In the genomic region with DNA sequence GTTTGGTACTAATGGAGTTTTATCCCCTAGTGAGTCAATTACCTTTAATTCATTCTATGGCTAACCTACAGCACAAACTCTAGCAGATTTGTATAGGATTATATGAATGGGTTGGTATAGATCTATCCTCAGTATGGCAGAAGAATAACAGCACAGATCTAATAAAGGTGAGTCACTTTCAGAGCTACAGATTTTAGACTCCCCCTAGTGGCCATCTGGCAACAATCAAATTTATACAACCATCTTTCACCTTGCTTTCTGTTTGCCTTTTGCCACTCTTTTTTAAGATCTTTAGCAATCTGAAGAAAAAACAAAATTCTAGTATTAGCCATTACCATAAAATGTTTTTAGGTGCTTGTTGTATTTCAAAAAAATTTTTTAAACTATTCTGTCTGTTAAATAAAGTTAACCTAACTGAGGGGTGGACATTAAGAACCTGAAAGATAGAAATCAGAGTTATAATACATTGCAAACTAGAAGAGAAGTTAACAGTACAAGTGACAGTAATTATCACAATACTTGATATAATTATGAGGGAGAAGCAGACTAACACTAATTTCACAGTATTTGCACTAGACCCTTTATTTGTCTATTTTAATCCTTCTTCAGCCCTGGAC, we compare ENCODE assay signal across 8 cellular contexts. TPM values are rescaled to one million over a fixed set of nuclear protein-coding genes. Genes with fewer than 3 reads are reported as not detected.
A peak's percentile ranks its signal among the peaks of the same experiment; 100 is the strongest.
DNase-seq lines count a peak whose midpoint lies in the region; ATAC-seq and TF ChIP-seq lines count a peak whose summit lies in the region.

No MANE protein-coding gene starts in this region.

- TF ChIP-seq CTCF in colonic mucosa (IDR thresholded peaks at IDR 0.05): peak; percentile 85

- no peak overlapping the region for H3K27ac ChIP-seq in colonic mucosa
- H3K27ac ChIP-seq in mesenchymal stem cell (ENCODE audit: low read length, poor library complexity, severe bottlenecking): no peak overlapping the region

- no peaks in the 10 kb centered on the region for H3K27me3 ChIP-seq in colonic mucosa
- H3K27me3 ChIP-seq in mesenchymal stem cell (ENCODE audit: control insufficient read depth in 1 of 2, insufficient read depth in 1 of 2, low read length in 2 of 2): no peaks in the 10 kb centered on the region

- no peak overlapping the region for H3K9ac ChIP-seq in colonic mucosa (ENCODE audit: low read depth in 2 of 2, low read length in 2 of 2)
- no peak overlapping the region for H3K9ac ChIP-seq in mesenchymal stem cell (ENCODE audit: low read length)

- intact Hi-C loops in colonic mucosa (cut with DNase I): no loop called here

- no peak overlapping the region for H4K8ac ChIP-seq in mesenchymal stem cell (ENCODE audit: low read length)

- no peak overlapping the region for H2AK5ac ChIP-seq in mesenchymal stem cell (ENCODE audit: low read length, severe bottlenecking)

- H2BK5ac ChIP-seq in mesenchymal stem cell (ENCODE audit: low read depth, low read length, poor library complexity, severe bottlenecking): no peak overlapping the region

- no peak overlapping the region for H2BK12ac ChIP-seq in mesenchymal stem cell (ENCODE audit: low read length in 2 of 2)

- H3K14ac ChIP-seq in mesenchymal stem cell (ENCODE audit: low read length in 2 of 2): no peak overlapping the region

- H3K36me3 ChIP-seq in colonic mucosa (no peaks in the 10 kb centered on the region), mesenchymal stem cell (ENCODE audit: control insufficient read depth in 1 of 2, insufficient read depth in 2 of 2, low read depth in 1 of 2, low read length in 2 of 2) (no peaks in the 10 kb centered on the region)

- H2BK120ac ChIP-seq in mesenchymal stem cell (ENCODE audit: low read depth, low read length): no peak overlapping the region

- no peaks in the 10 kb centered on the region for H3K4me1 ChIP-seq in colonic mucosa
- no peaks in the 10 kb centered on the region for H3K4me1 ChIP-seq in mesenchymal stem cell (ENCODE audit: control insufficient read depth, insufficient read depth, low read depth, low read length)

- H4K91ac ChIP-seq in mesenchymal stem cell (ENCODE audit: low read length): no peak overlapping the region

- no peak overlapping the region for H3K23ac ChIP-seq in mesenchymal stem cell (ENCODE audit: low read length in 2 of 2)

- no peak overlapping the region for H3K4me3 ChIP-seq in Jurkat, Clone E6-1 (ENCODE audit: low read length)
- H3K4me3 ChIP-seq in colonic mucosa (no peak overlapping the region), mesenchymal stem cell (ENCODE audit: insufficient read depth in 1 of 2, low read depth in 1 of 2, low read length in 2 of 2) (no peak overlapping the region)

- peak; percentile 44 for DNase-seq in stimulated activated CD4-positive, alpha-beta T cell treated with anti-CD3 and anti-CD28 coated beads, Interleukin-4, amount 100 ng/mL, for 24 hours
- no peak for DNase-seq in stimulated activated CD4-positive, alpha-beta T cell treated with anti-CD3 and anti-CD28 coated beads, Interleukin-4, amount 100 ng/mL, for 1 hour
- DNase-seq in Jurkat, Clone E6-1 (ENCODE audit: low read depth, low spot score): peak; percentile 64
- peak; percentile 60 for DNase-seq in RPMI7951 (ENCODE audit: low read depth)
- DNase-seq in colonic mucosa: peak; percentile 42
- DNase-seq in mesenchymal stem cell: peak; percentile 69
- DNase-seq in ecto neural progenitor cell (ENCODE audit: low spot score): no peak

- H3K4me2 ChIP-seq in mesenchymal stem cell (ENCODE audit: low read length, poor library complexity, severe bottlenecking): no peak overlapping the region

- H2AFZ ChIP-seq in mesenchymal stem cell (ENCODE audit: low read depth, low read length): no peak overlapping the region

- no peak overlapping the region for H3K4ac ChIP-seq in mesenchymal stem cell (ENCODE audit: low read depth in 1 of 2, low read length in 2 of 2)

- peak; percentile 60 for ATAC-seq in GM21528 (IDR thresholded peaks at IDR 0.05; ENCODE audit: low FRiP score, unreplicated experiment)

- no peak overlapping the region for H3K18ac ChIP-seq in mesenchymal stem cell (ENCODE audit: low read depth in 1 of 2, low read length in 2 of 2)

- H3K9me3 ChIP-seq in colonic mucosa: no peaks in the 10 kb centered on the region
- no peaks in the 10 kb centered on the region for H3K9me3 ChIP-seq in mesenchymal stem cell (ENCODE audit: control insufficient read depth, low read length)

- H2BK15ac ChIP-seq in mesenchymal stem cell (ENCODE audit: low read depth, poor library complexity, severe bottlenecking): no peak overlapping the region

- no peaks in the 10 kb centered on the region for H3K79me1 ChIP-seq in mesenchymal stem cell (replicated peaks; ENCODE audit: low read length, poor library complexity, severe bottlenecking)

RNA-seq across cellular contexts. Expression of a gene that starts 25.8 kb away (rescaled TPM):
- 16.0 TPM for polyA plus RNA-seq in Jurkat, Clone E6-1 (2012; ENCODE audit: insufficient read depth, insufficient read length)
- 23.4 and 25.1 TPM in 2 replicates for total RNA-seq in RPMI7951 (2014; rRNA removed; shearing (Covaris generic))
- 1 to 10 TPM; 2.5 to 7.8 TPM for total RNA-seq in colonic mucosa
- polyA plus RNA-seq in mesenchymal stem cell (2013, experiment 1 of 2): 1.3 TPM
- 1.2 TPM for polyA plus RNA-seq in mesenchymal stem cell (2013, experiment 2 of 2)

RNA-seq across cellular contexts. Expression of a gene that starts 27.1 kb away (rescaled TPM):
- polyA plus RNA-seq in Jurkat, Clone E6-1 (2012; ENCODE audit: insufficient read depth, insufficient read length): 24.0 TPM
- total RNA-seq in RPMI7951 (2014; rRNA removed; shearing (Covaris generic)): 66.3 and 70.1 TPM in 2 replicates
- total RNA-seq in colonic mucosa: 10 to 100 TPM; 24.9 to 41.3 TPM
- polyA plus RNA-seq in mesenchymal stem cell (2013, experiment 1 of 2): 68.1 TPM
- polyA plus RNA-seq in mesenchymal stem cell (2013, experiment 2 of 2): 71.3 TPM

Comparison
In these comparisons a context has a peak if more than half of its experiments do, and no peak if none do; other contexts are left out.
1. DNase-seq: peak in stimulated activated CD4-positive, alpha-beta T cell treated with anti-CD3 and anti-CD28 coated beads, Interleukin-4, amount 100 ng/mL, for 24 hours (single experiment), Jurkat, Clone E6-1 (single experiment), RPMI7951 (single experiment), colonic mucosa (single experiment) and mesenchymal stem cell (single experiment); none in stimulated activated CD4-positive, alpha-beta T cell treated with anti-CD3 and anti-CD28 coated beads, Interleukin-4, amount 100 ng/mL, for 1 hour (single experiment) and ecto neural progenitor cell (single experiment).